Comparison of ENCODE assay signal across 8 cellular contexts in the genomic region with DNA sequence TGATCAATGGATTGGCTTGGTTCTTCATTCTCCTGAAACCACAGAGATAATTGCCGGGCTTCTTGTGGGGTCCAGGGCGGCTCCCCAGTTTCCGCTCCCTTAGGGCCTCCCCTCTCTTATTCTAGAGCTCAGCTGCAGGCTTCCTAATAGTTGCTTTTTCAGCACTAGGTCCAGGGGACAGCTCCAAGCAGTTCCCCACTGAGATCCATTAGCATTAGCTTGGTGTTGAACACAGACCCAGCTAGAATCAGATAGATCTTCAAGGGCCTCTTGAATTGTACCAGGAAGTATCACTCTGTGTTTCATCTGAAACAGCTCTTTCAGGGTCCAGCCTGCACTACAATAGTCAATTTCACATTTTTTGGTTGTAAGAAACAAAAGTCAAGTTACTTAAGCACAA.
A peak's percentile ranks its signal among the peaks of the same experiment; 100 is the strongest.
DNase-seq lines count a peak whose midpoint lies in the region; ATAC-seq and TF ChIP-seq lines count a peak whose summit lies in the region.

No MANE protein-coding gene starts in this region.

- no peak overlapping the region for H3K14ac ChIP-seq in mesenchymal stem cell (ENCODE audit: low read length in 2 of 2)

- no peak overlapping the region for H3K4me2 ChIP-seq in mesenchymal stem cell (ENCODE audit: low read length, poor library complexity, severe bottlenecking)

- peaks cover 5% of the 10 kb centered on the region for H3K9me3 ChIP-seq in mesenchymal stem cell (ENCODE audit: control insufficient read depth, low read length)

- no peak overlapping the region for H2BK120ac ChIP-seq in mesenchymal stem cell (ENCODE audit: low read depth, low read length)

- H4K8ac ChIP-seq in mesenchymal stem cell (ENCODE audit: low read length), result no peak overlapping the region

- DNase-seq in ELR (ENCODE audit: low read depth) (peak; percentile 22), LHCN-M2 (ENCODE audit: low read depth) (peak; percentile 5), astrocyte of the cerebellum (ENCODE audit: low read depth) (peak; percentile 5), kidney tubule cell (ENCODE audit: low spot score) (peak; percentile 23), mesenchymal stem cell (no peak)
- DNase-seq in stimulated activated CD4-positive, alpha-beta T cell treated with anti-CD3 and anti-CD28 coated beads, Interleukin-1b, Interleukin-23, amount 100 ng/mL, for 48 hours, result no peak

- no peak overlapping the region for H3K9ac ChIP-seq in mesenchymal stem cell (ENCODE audit: low read length)

- no peak overlapping the region for H4K91ac ChIP-seq in mesenchymal stem cell (ENCODE audit: low read length)

- no peak for TF ChIP-seq CTCF in astrocyte of the cerebellum (IDR thresholded peaks at IDR 0.05; ENCODE audit: low read depth, low read length, missing control alignments)

- no peaks in the 10 kb centered on the region for H3K79me1 ChIP-seq in mesenchymal stem cell (replicated peaks; ENCODE audit: low read length, poor library complexity, severe bottlenecking)

- WGBS in mesenchymal stem cell, result 39% methylated on average over 3 of the region's 3 CpGs

- H3K4me1 ChIP-seq in mesenchymal stem cell (ENCODE audit: control insufficient read depth, insufficient read depth, low read depth, low read length), result no peaks in the 10 kb centered on the region

- no peaks in the 10 kb centered on the region for H3K36me3 ChIP-seq in mesenchymal stem cell (ENCODE audit: control insufficient read depth in 1 of 2, insufficient read depth in 2 of 2, low read depth in 1 of 2, low read length in 2 of 2)

- H2BK5ac ChIP-seq in mesenchymal stem cell (ENCODE audit: low read depth, low read length, poor library complexity, severe bottlenecking), result no peak overlapping the region

- H2BK12ac ChIP-seq in mesenchymal stem cell (ENCODE audit: low read length in 2 of 2), result no peak overlapping the region

- no peak overlapping the region for H2AK5ac ChIP-seq in mesenchymal stem cell (ENCODE audit: low read length, severe bottlenecking)

- no peak overlapping the region for H3K23ac ChIP-seq in mesenchymal stem cell (ENCODE audit: low read length in 2 of 2)

- peaks cover 0 to 5% of the 10 kb centered on the region in 2 experiments for H3K27me3 ChIP-seq in mesenchymal stem cell (ENCODE audit: control insufficient read depth in 1 of 2, insufficient read depth in 1 of 2, low read length in 2 of 2)

- in situ Hi-C loops in astrocyte of the cerebellum (cut with HindIII; ENCODE audit: low sequenced_read_pairs), result no loop called here

- H3K27ac ChIP-seq in mesenchymal stem cell (ENCODE audit: low read length, poor library complexity, severe bottlenecking), result no peak overlapping the region

- H2AFZ ChIP-seq in mesenchymal stem cell (ENCODE audit: low read depth, low read length), result no peak overlapping the region

- H2BK15ac ChIP-seq in mesenchymal stem cell (ENCODE audit: low read depth, poor library complexity, severe bottlenecking), result no peak overlapping the region

- H3K18ac ChIP-seq in mesenchymal stem cell (ENCODE audit: low read depth in 1 of 2, low read length in 2 of 2), result no peak overlapping the region

- no peak for ATAC-seq in GM18868 (IDR thresholded peaks at IDR 0.05; ENCODE audit: unreplicated experiment)
- ATAC-seq in GM19035 (IDR thresholded peaks at IDR 0.05; ENCODE audit: unreplicated experiment), result no peak

- H3K4ac ChIP-seq in mesenchymal stem cell (ENCODE audit: low read depth in 1 of 2, low read length in 2 of 2), result no peak overlapping the region

- H3K4me3 ChIP-seq in astrocyte of the cerebellum (ENCODE audit: low read depth, low read length) (no peak overlapping the region), mesenchymal stem cell (ENCODE audit: insufficient read depth in 1 of 2, low read depth in 1 of 2, low read length in 2 of 2) (no peak overlapping the region)

Comparison
In these comparisons a context has a peak if more than half of its experiments do, and no peak if none do; other contexts are left out.
1. DNase-seq: peak in ELR (single experiment), LHCN-M2 (single experiment), astrocyte of the cerebellum (single experiment) and kidney tubule cell (single experiment); none in mesenchymal stem cell (single experiment) and stimulated activated CD4-positive, alpha-beta T cell treated with anti-CD3 and anti-CD28 coated beads, Interleukin-1b, Interleukin-23, amount 100 ng/mL, for 48 hours (single experiment).